ENCODE assay signal across 22 cellular contexts in genomic region chrX:31130457-31131215, GRCh38. TPM values are rescaled to one million over a fixed set of nuclear protein-coding genes. Genes with fewer than 3 reads are reported as not detected.
DNase-seq lines count a peak whose midpoint lies in the region; ATAC-seq and TF ChIP-seq lines count a peak whose summit lies in the region.
"Had no signal": no experiment of that assay in that cellular context is flagged by ENCODE, and none has a peak within 500 bp of the region (broad histone marks: within the 10 kb centered on the region; RNA-seq: fewer than 3 reads in every experiment).

No MANE protein-coding gene starts in this region.

- H3K27me3 ChIP-seq in heart left ventricle (peaks cover 0 to 6% (median 0%) of the 10 kb centered on the region in 9 donors), Loucy (ENCODE audit: insufficient read depth, low read length, poor library complexity, severe bottlenecking) (no peaks in the 10 kb centered on the region), neuronal stem cell (ENCODE audit: control insufficient read depth in 3 of 3, insufficient read depth in 3 of 3, low read depth in 1 of 3, low read length in 3 of 3) (no peaks in the 10 kb centered on the region)
- H3K27me3 ChIP-seq: MG63 had no signal

- no peak overlapping the region for H2BK5ac ChIP-seq in neuronal stem cell (ENCODE audit: low read length)

- H4K91ac ChIP-seq in neuronal stem cell (ENCODE audit: low read depth, low read length, poor library complexity) = no peak overlapping the region

- H3K27ac ChIP-seq in heart left ventricle (no peak overlapping the region), neuronal stem cell (replicated peaks; ENCODE audit: low read length) (no peak overlapping the region)
- H3K27ac ChIP-seq: GM23248, HL-60 had no signal

- DNase-seq in heart left ventricle (no peak), left cardiac atrium (no peak), fibroblast of peridontal ligament (ENCODE audit: extremely low read depth) (peak; percentile 44), stromal cell of bone marrow (ENCODE audit: low read depth) (peak; percentile 2), neuronal stem cell (ENCODE audit: low spot score) (no peak)
- DNase-seq: CD4-positive, alpha-beta T cell; DMS79; GM23248; MG63; NCI-H1105; NCI-H187 treated with DMSO at 0.1 percent for 48 hours; NCI-H2171; NCI-H446 treated with DMSO at 0.1 percent for 48 hours; NCI-H748 treated with DMSO at 0.1 percent for 48 hours; SIG-M5 had no signal

- H3K4me1 ChIP-seq in heart left ventricle = peaks cover 0 to 18% (median 0%) of the 10 kb centered on the region in 12 donors
- peaks cover 66% of the 10 kb centered on the region for H3K4me1 ChIP-seq in Loucy (ENCODE audit: insufficient read depth, low read length, poor library complexity, severe bottlenecking)
- H3K4me1 ChIP-seq in neuronal stem cell (ENCODE audit: control insufficient read depth in 2 of 2, insufficient read depth in 1 of 2, low read depth in 1 of 2, low read length in 2 of 2) = no peaks in the 10 kb centered on the region

- intact Hi-C loops in heart left ventricle (cut with DNase I) = no loop called here
- intact Hi-C loops in left cardiac atrium (cut with DNase I) = no loop called here

- H3K4ac ChIP-seq in neuronal stem cell (ENCODE audit: low read length) = no peak overlapping the region

- 50 to 62% (median 57%) methylated on average over 6 of the region's 6 CpGs for WGBS in heart left ventricle, 4 donors
- no CpG with 5 or more reads among the region's 6 CpGs for WGBS in neuronal stem cell (ENCODE audit: extremely low coverage in 2 of 2, insufficient read length in 2 of 2, insufficient replicate concordance in 1 of 2), 2 donors

- H3K36me3 ChIP-seq in heart left ventricle (peaks cover 0 to 31% (median 0%) of the 10 kb centered on the region in 9 donors), Loucy (ENCODE audit: insufficient read depth, low read length) (peaks cover 28% of the 10 kb centered on the region), neuronal stem cell (replicated peaks in 1 of 2; ENCODE audit: control insufficient read depth in 2 of 2, insufficient read depth in 2 of 2, low read length in 2 of 2) (peaks cover 0 to 2% of the 10 kb centered on the region in 2 donors)
- H3K36me3 ChIP-seq: MG63 had no signal

- no peak for TF ChIP-seq POLR2A in heart left ventricle (IDR thresholded peaks at IDR 0.05)

- H2BK15ac ChIP-seq in neuronal stem cell (ENCODE audit: low read length) = no peak overlapping the region

- H3K9me3 ChIP-seq in heart left ventricle (no peaks in the 10 kb centered on the region), Loucy (ENCODE audit: insufficient read depth, low read depth, low read length) (peaks cover 8% of the 10 kb centered on the region; the same call in 1 of the 2 replicates), neuronal stem cell (replicated peaks in 1 of 2; ENCODE audit: control insufficient read depth in 2 of 2, insufficient read depth in 1 of 2, low read depth in 1 of 2, low read length in 2 of 2) (peaks cover 0 to 7% of the 10 kb centered on the region in 2 donors)
- H3K9me3 ChIP-seq: MG63 had no signal

- ATAC-seq in heart left ventricle = peak in 3 of 4 donors; percentile 18 to 41 (median 21)
- ATAC-seq in left cardiac atrium = no peak
- ATAC-seq in GM18498 (IDR thresholded peaks at IDR 0.05; ENCODE audit: unreplicated experiment) = no peak
- no peak for ATAC-seq in HG03520 (IDR thresholded peaks at IDR 0.05; ENCODE audit: unreplicated experiment)
- ATAC-seq: HCT116, K562 had no signal

- H3K4me3 ChIP-seq in heart left ventricle (no peak overlapping the region), Loucy (ENCODE audit: low read length, poor library complexity, severe bottlenecking) (peak overlapping the region; percentile 7), neuronal stem cell (ENCODE audit: low read length in 2 of 2) (no peak overlapping the region)
- H3K4me3 ChIP-seq: GM23248, K562, MG63 had no signal

- H4K8ac ChIP-seq in neuronal stem cell (ENCODE audit: low read depth, low read length) = no peak overlapping the region

- no peaks in the 10 kb centered on the region for H3K79me2 ChIP-seq in Loucy (ENCODE audit: insufficient read depth, low read length)

- H4K20me1 ChIP-seq in Loucy (ENCODE audit: insufficient read depth, low read length, poor library complexity, severe bottlenecking) = no peaks in the 10 kb centered on the region

- no peaks in the 10 kb centered on the region for H3K79me1 ChIP-seq in neuronal stem cell (ENCODE audit: low read depth, low read length)

- H2AK5ac ChIP-seq in neuronal stem cell (ENCODE audit: low read depth, low read length) = no peak overlapping the region

- H2BK12ac ChIP-seq in neuronal stem cell (ENCODE audit: low read length) = no peak overlapping the region

- no peak overlapping the region for H2BK120ac ChIP-seq in neuronal stem cell (ENCODE audit: low read depth, low read length)

- no peaks in the 10 kb centered on the region for H3K9me2 ChIP-seq in Loucy (replicated peaks; ENCODE audit: low read depth, low read length)

- H3K4me2 ChIP-seq in Loucy (ENCODE audit: low read depth, low read length, poor library complexity, severe bottlenecking) (peak overlapping the region; percentile 54), neuronal stem cell (ENCODE audit: insufficient read depth, low read length, poor library complexity, severe bottlenecking) (no peak overlapping the region)

- H3K9ac ChIP-seq in Loucy (ENCODE audit: low read depth, low read length, poor library complexity, severe bottlenecking) (no peak overlapping the region), neuronal stem cell (ENCODE audit: low read depth, low read length, poor library complexity) (no peak overlapping the region)
- H3K9ac ChIP-seq: GM23248 had no signal

- H3F3A ChIP-seq in Loucy (ENCODE audit: low read depth) = peaks cover 9% of the 10 kb centered on the region

- H3K18ac ChIP-seq in neuronal stem cell (ENCODE audit: low read length) = no peak overlapping the region

- H2AFZ ChIP-seq in Loucy (ENCODE audit: low read length) (no peak overlapping the region), neuronal stem cell (ENCODE audit: low read length) (no peak overlapping the region)
- H2AFZ ChIP-seq: GM23248 had no signal

- TF ChIP-seq CTCF in heart left ventricle (IDR thresholded peaks at IDR 0.05) (no peak), Loucy (conservative IDR thresholded peaks at IDR 0.05; ENCODE audit: low read length) (no peak)

- no peak overlapping the region for H3K23ac ChIP-seq in neuronal stem cell (ENCODE audit: low read depth, low read length, poor library complexity)

- no peak overlapping the region for H3K14ac ChIP-seq in neuronal stem cell (ENCODE audit: low read length)

RNA-seq across cellular contexts. Expression of gene FTHL17, which starts 58.8 kb away (rescaled TPM):
- not detected for total RNA-seq in heart left ventricle
- not detected for polyA plus RNA-seq in heart left ventricle
- total RNA-seq in left cardiac atrium = not detected
- polyA plus RNA-seq in neuronal stem cell (2013, experiment 1 of 2) = not detected
- polyA plus RNA-seq in neuronal stem cell (2013, experiment 2 of 2) = not detected
- total RNA-seq: CD4-positive, alpha-beta T cell; G401; GM23248; K562 had no signal
- polyA plus RNA-seq: GM23248, K562 had no signal

Comparison
In these comparisons a context has a peak if more than half of its experiments do, and no peak if none do; other contexts are left out.
1. ATAC-seq: peak in heart left ventricle (3 of 4); none in left cardiac atrium (0 of 2), GM18498 (single experiment) and HG03520 (single experiment).
2. DNase-seq: peak in fibroblast of peridontal ligament (single experiment) and stromal cell of bone marrow (single experiment); none in heart left ventricle (0 of 5), left cardiac atrium (single experiment) and neuronal stem cell (single experiment).